Comparison of ENCODE assay signal across 1 cellular context in genomic region chr10:62017141-62017870, GRCh38.
TF ChIP-seq lines count a peak whose summit lies in the region.

No MANE protein-coding gene starts in this region.

TF ChIP-seq in HepG2, 621 proteins besides CTCF, POLR2A, EP300 and RAD21 (continued from another document):
- TF ChIP-seq ZNF44 (CRISPR knock-in tag; IDR thresholded peaks at IDR 0.05) = no peak
